ENCODE assay signal across 8 cellular contexts in the genomic region with DNA sequence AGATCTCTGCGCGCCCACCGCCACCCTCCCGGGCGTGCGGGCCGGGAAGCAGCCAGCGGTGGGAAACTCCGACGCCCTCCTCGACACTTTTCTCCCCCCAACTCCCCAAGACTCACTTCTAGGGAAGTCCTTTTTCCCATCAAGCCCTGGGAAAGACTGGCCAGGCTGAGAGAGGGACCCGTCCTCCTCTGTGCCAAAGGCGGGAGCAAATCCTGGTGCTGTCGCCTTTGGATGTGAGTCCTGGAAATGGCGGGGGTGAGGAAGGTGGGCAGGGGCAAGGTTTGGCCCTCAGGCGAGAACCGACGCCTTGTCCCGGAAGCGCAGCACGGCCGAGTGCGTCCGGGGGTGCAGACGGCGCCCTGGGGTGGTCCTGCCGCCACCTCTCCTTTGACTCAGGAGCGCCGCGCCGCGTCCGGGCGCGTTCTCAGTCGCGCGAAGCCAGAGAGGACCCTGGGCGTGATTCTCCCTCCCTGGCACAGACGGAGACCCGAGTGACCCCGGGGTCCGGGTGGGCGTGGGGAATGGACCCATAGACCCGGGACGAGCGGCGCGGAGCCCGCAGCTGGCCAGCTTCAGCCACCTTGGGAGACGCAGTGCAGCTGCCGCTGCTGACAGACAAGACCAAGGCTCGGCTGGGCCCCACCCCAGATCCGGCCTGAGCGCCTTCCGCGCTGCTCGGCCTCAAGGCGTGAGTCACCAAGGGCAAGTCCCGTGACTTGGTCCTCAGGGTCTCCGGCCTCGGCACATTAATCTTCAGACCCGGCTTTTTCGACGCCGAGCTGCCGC. TPM values are rescaled to one million over a fixed set of nuclear protein-coding genes. Genes with fewer than 3 reads are reported as not detected.
A peak's percentile ranks its signal among the peaks of the same experiment; 100 is the strongest.
DNase-seq lines count a peak whose midpoint lies in the region; ATAC-seq and TF ChIP-seq lines count a peak whose summit lies in the region.

No MANE protein-coding gene starts in this region.

- H3K4me3 ChIP-seq in left lung = peak overlapping the region; percentile 54 to 79

- H3K27ac ChIP-seq in left lung = peak overlapping the region; percentile 87 to 88

- peaks cover 56% of the 10 kb centered on the region for H3K27me3 Mint-ChIP-seq in stimulated activated memory B cell treated with anti-CD40 and anti-IgM and Interleukin-4, amounts not matched to agents 10 μg/mL and 1 μg/mL and 100 μg/mL, for 72 hours

- peaks cover 24% of the 10 kb centered on the region for H3K36me3 Mint-ChIP-seq in stimulated activated memory B cell treated with anti-CD40 and anti-IgM and Interleukin-4, amounts not matched to agents 10 μg/mL and 1 μg/mL and 100 μg/mL, for 72 hours

- peaks cover 76% of the 10 kb centered on the region for H3K4me1 Mint-ChIP-seq in stimulated activated memory B cell treated with anti-CD40 and anti-IgM and Interleukin-4, amounts not matched to agents 10 μg/mL and 1 μg/mL and 100 μg/mL, for 72 hours

- intact Hi-C loops in left lung (cut with DNase I) = no loop called here

- H3K9me3 ChIP-seq in left lung = no peaks in the 10 kb centered on the region

- peaks cover 22 to 58% of the 10 kb centered on the region in 2 donors for H3K27me3 ChIP-seq in left lung

- peaks cover 33 to 76% of the 10 kb centered on the region in 2 donors for H3K4me1 ChIP-seq in left lung

- peak overlapping the region; percentile 76 for H3K4me3 Mint-ChIP-seq in stimulated activated memory B cell treated with anti-CD40 and anti-IgM and Interleukin-4, amounts not matched to agents 10 μg/mL and 1 μg/mL and 100 μg/mL, for 72 hours

- DNase-seq in A172 (ENCODE audit: low spot score) (peak; percentile 42), SW 1271 (lab: John Stamatoyannopoulos, UW) (peak; percentile 75 to 79), cortex of kidney (lab: John Stamatoyannopoulos, UW) (peak; percentile 64), left lung (peak; percentile 91 to 96)

- H3K36me3 ChIP-seq in left lung = peaks cover 0 to 18% of the 10 kb centered on the region in 2 donors

- peak; percentile 43 for ATAC-seq in HG03066 (IDR thresholded peaks at IDR 0.05; ENCODE audit: low read depth, unreplicated experiment)
- ATAC-seq in left lung = peak; percentile 69
- ATAC-seq in stimulated activated memory B cell treated with anti-CD40 and anti-IgM and Interleukin-4, amounts not matched to agents 10 μg/mL and 1 μg/mL and 100 μg/mL, for 72 hours = peak; percentile 61
- ATAC-seq in HG03571 (IDR thresholded peaks at IDR 0.05; ENCODE audit: unreplicated experiment) = no peak

- TF ChIP-seq CTCF in left lung (IDR thresholded peaks at IDR 0.05) = no peak

- no peaks in the 10 kb centered on the region for H3K9me3 Mint-ChIP-seq in stimulated activated memory B cell treated with anti-CD40 and anti-IgM and Interleukin-4, amounts not matched to agents 10 μg/mL and 1 μg/mL and 100 μg/mL, for 72 hours

- TF ChIP-seq POLR2A in GM15510 (IDR thresholded peaks at IDR 0.05; ENCODE audit: borderline replicate concordance, extremely low read depth, insufficient read length) = peak; percentile 68

- H3K27ac Mint-ChIP-seq in stimulated activated memory B cell treated with anti-CD40 and anti-IgM and Interleukin-4, amounts not matched to agents 10 μg/mL and 1 μg/mL and 100 μg/mL, for 72 hours = peak overlapping the region; percentile 80

RNA-seq across cellular contexts. Expression of a gene that starts 3.5 kb away (rescaled TPM):
- 0.45 TPM in 1 of 2 replicates, not detected in the other for total RNA-seq in A172 (2014; rRNA removed; shearing (Covaris generic))
- total RNA-seq in left lung = 1 to 10 TPM; 1.6 to 2.2 TPM

RNA-seq across cellular contexts. Expression of a gene that starts 4.6 kb away (rescaled TPM):
- 33.9 and 67.3 TPM in 2 replicates for total RNA-seq in A172 (2014; rRNA removed; shearing (Covaris generic))
- total RNA-seq in left lung = 10 to 100 TPM; 27.1 to 33.6 TPM

RNA-seq across cellular contexts. Expression of a gene that starts 11.3 kb away (rescaled TPM):
- 0.90 and 1.7 TPM in 2 replicates for total RNA-seq in A172 (2014; rRNA removed; shearing (Covaris generic))
- not detected for total RNA-seq in left lung

RNA-seq across cellular contexts. Expression of a gene that starts 20.0 kb away (rescaled TPM):
- total RNA-seq in A172 (2014; rRNA removed; shearing (Covaris generic)) = 14.7 and 16.5 TPM in 2 replicates
- 10 to 100 TPM; 22.1 to 27.0 TPM for total RNA-seq in left lung

RNA-seq across cellular contexts. Expression of a gene that starts 20.1 kb away (rescaled TPM):
- 11.7 and 12.5 TPM in 2 replicates for total RNA-seq in A172 (2014; rRNA removed; shearing (Covaris generic))
- 10 to 100 TPM; 12.1 to 17.5 TPM for total RNA-seq in left lung

Comparison
In these comparisons a context has a peak if more than half of its experiments do, and no peak if none do; other contexts are left out.
1. DNase-seq: peak in every context shown above with its lines; median percentile 94 in left lung; 77 in SW 1271; 64 in cortex of kidney; 42 in A172.